17 cellular contexts compared by ENCODE assay signal in the genomic region with DNA sequence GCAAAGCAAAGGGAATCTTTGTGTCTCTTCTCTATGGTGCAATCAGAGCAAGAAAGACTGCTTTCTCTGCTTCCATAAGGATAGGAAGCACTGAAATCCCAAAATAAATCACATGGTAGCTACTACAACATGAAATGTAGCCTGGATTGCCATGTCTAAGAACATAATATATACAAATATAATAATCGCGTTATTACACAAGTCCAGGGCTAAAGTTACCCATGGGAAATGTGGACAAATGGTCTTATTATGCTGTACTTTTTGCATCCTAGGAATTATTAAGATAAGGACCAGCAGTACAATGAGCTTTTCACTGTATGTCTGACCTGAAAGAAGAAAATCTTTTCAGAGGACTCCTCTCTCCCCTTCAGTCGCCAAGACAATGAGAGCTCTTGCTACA.
"Had no signal": no experiment of that assay in that cellular context is flagged by ENCODE, and none has a peak within 500 bp of the region (broad histone marks: within the 10 kb centered on the region; RNA-seq: fewer than 3 reads in every experiment).

No MANE protein-coding gene starts in this region.

- DNase-seq: dermis blood vessel endothelial cell; dorsolateral prefrontal cortex; effector CD4-positive, alpha-beta T cell; effector memory CD4-positive, alpha-beta T cell; foreskin keratinocyte; gastrocnemius medialis; glutamatergic neuron; head of caudate nucleus; heart right ventricle; hippocampal formation; left cardiac atrium; left lung; left ventricle myocardium superior; lower lobe of right lung; mesenchymal stem cell; mucosa of descending colon; naive B cell had no signal

- ATAC-seq: foreskin keratinocyte, gastrocnemius medialis, heart right ventricle, left cardiac atrium, left lung, left ventricle myocardium superior, lower lobe of right lung, mucosa of descending colon had no signal
